ENCODE assay signal across 8 cellular contexts in genomic region chr1:241639653-241640148, GRCh38. TPM values are rescaled to one million over a fixed set of nuclear protein-coding genes. Genes with fewer than 3 reads are reported as not detected.
DNase-seq lines count a peak whose midpoint lies in the region; ATAC-seq, FAIRE-seq and TF ChIP-seq lines count a peak whose summit lies in the region.

No MANE protein-coding gene starts in this region.

- H3K9me3 ChIP-seq in mesodermal cell (ENCODE audit: control insufficient read depth, low read length), result peaks cover 10% of the 10 kb centered on the region
- peaks cover 0 to 2% (median 0%) of the 10 kb centered on the region in 5 donors for H3K9me3 ChIP-seq in subcutaneous abdominal adipose tissue (ENCODE audit: control insufficient read depth in 5 of 5, low read length in 5 of 5)

- H3K9me3 Mint-ChIP-seq in chondrocyte (ENCODE audit: low read depth), result peaks cover 8% of the 10 kb centered on the region

- TF ChIP-seq CTCF in D721Med (IDR thresholded peaks at IDR 0.05; ENCODE audit: insufficient read depth, missing control alignments), result no peak
- peak; percentile 32 for TF ChIP-seq CTCF in chondrocyte (IDR thresholded peaks at IDR 0.05)

- peaks cover 13% of the 10 kb centered on the region for H3K36me3 ChIP-seq in mesodermal cell (ENCODE audit: control insufficient read depth, insufficient read depth, low read length)
- H3K36me3 ChIP-seq in subcutaneous abdominal adipose tissue (ENCODE audit: control insufficient read depth in 5 of 5, insufficient read depth in 5 of 5, low read length in 5 of 5), result peaks cover 0 to 2% (median 0%) of the 10 kb centered on the region in 5 donors

- peak; percentile 42 for ATAC-seq in GM21367 (IDR thresholded peaks at IDR 0.05; ENCODE audit: unreplicated experiment)

- peak overlapping the region; percentile 85 for H3K4me3 Mint-ChIP-seq in chondrocyte (ENCODE audit: unreplicated experiment)

- peak overlapping the region in 4 of 5 donors; percentile 84 to 91 (median 86) for H3K9ac ChIP-seq in subcutaneous abdominal adipose tissue (ENCODE audit: low read length in 5 of 5)

- H3K27ac ChIP-seq in mesodermal cell (ENCODE audit: low read depth, low read length, severe bottlenecking) (peak overlapping the region; percentile 77), subcutaneous abdominal adipose tissue (ENCODE audit: low read depth, low read length) (peak overlapping the region; percentile 49)

- 1 to 3% methylated on average over 7 to 17 of the region's 42 CpGs for WGBS in mesodermal cell (ENCODE audit: insufficient coverage in 2 of 2), 2 experiments

- no peak for FAIRE-seq in D721Med (lab: Jason Lieb, UNC)

- H3K36me3 Mint-ChIP-seq in chondrocyte (ENCODE audit: low read depth), result peaks cover 7% of the 10 kb centered on the region

- peak; percentile 29 for DNase-seq in D721Med (ENCODE audit: insufficient read length, low spot score)
- DNase-seq in HK-2 (ENCODE audit: unreplicated experiment), result peak; percentile 41
- peak in 3 of 5 donors; percentile 8 to 23 (median 14) for DNase-seq in T-helper 1 cell
- no peak for DNase-seq in chondrocyte (ENCODE audit: low spot score)
- DNase-seq in superior temporal gyrus (ENCODE audit: extremely low spot score), result no peak

- H3K4me3 ChIP-seq in mesodermal cell (ENCODE audit: extremely low read depth, insufficient read depth, low read length, poor library complexity, severe bottlenecking) (peak overlapping the region; percentile 81), subcutaneous abdominal adipose tissue (ENCODE audit: low read depth in 1 of 5, low read length in 5 of 5) (peak overlapping the region; percentile 87 to 99 (median 94))

- H3K4me1 ChIP-seq in mesodermal cell (ENCODE audit: control insufficient read depth, insufficient read depth, low read length, poor library complexity, severe bottlenecking), result peaks cover 6% of the 10 kb centered on the region
- H3K4me1 ChIP-seq in subcutaneous abdominal adipose tissue (ENCODE audit: control insufficient read depth in 5 of 5, insufficient read depth in 5 of 5, low read length in 5 of 5), result peaks cover 0 to 23% (median 15%) of the 10 kb centered on the region in 5 donors

- H3K27ac Mint-ChIP-seq in chondrocyte (ENCODE audit: unreplicated experiment), result peak overlapping the region; percentile 39

- H3K27me3 Mint-ChIP-seq in chondrocyte (ENCODE audit: low read depth), result no peaks in the 10 kb centered on the region

- H3K27me3 ChIP-seq in subcutaneous abdominal adipose tissue (ENCODE audit: control insufficient read depth in 5 of 5, insufficient read depth in 4 of 5, low read length in 5 of 5), result no peaks in the 10 kb centered on the region

- peaks cover 51% of the 10 kb centered on the region for H3K4me1 Mint-ChIP-seq in chondrocyte (ENCODE audit: low read depth)

RNA-seq across cellular contexts. Expression of gene CHML, which starts 0.5 kb away (rescaled TPM):
- total RNA-seq in chondrocyte, result 12.8 to 14.0 TPM (median 13.3 TPM) in 3 replicates
- polyA plus RNA-seq in mesodermal cell (2013, experiment 1 of 2), result 6.9 TPM
- polyA plus RNA-seq in mesodermal cell (2013, experiment 2 of 2), result 8.2 TPM

RNA-seq across cellular contexts. Expression of gene OPN3, which starts 0.5 kb away (rescaled TPM):
- total RNA-seq in chondrocyte, result 20.0 to 29.1 TPM (median 23.5 TPM) in 3 replicates
- 52.4 TPM for polyA plus RNA-seq in mesodermal cell (2013, experiment 1 of 2)
- polyA plus RNA-seq in mesodermal cell (2013, experiment 2 of 2), result 49.0 TPM

RNA-seq across cellular contexts. Expression of gene WDR64, which starts 12.4 kb away (rescaled TPM):
- 0.17 TPM in 1 of 3 replicates, not detected in the others for total RNA-seq in chondrocyte
- polyA plus RNA-seq in mesodermal cell (2013, experiment 1 of 2), result not detected
- polyA plus RNA-seq in mesodermal cell (2013, experiment 2 of 2), result not detected

Comparison
In these comparisons a context has a peak if more than half of its experiments do, and no peak if none do; other contexts are left out.
1. DNase-seq: peak in D721Med (single experiment), HK-2 (single experiment) and T-helper 1 cell (3 of 5); none in chondrocyte (single experiment) and superior temporal gyrus (single experiment).